Comparison of ENCODE assay signal across 34 cellular contexts in genomic region chr14:99656171-99656570, GRCh38. TPM values are rescaled to one million over a fixed set of nuclear protein-coding genes. Genes with fewer than 3 reads are reported as not detected.
"Had no signal": no experiment of that assay in that cellular context is flagged by ENCODE, and none has a peak within 500 bp of the region (broad histone marks: within the 10 kb centered on the region; RNA-seq: fewer than 3 reads in every experiment).

No MANE protein-coding gene starts in this region.

- H3K27ac ChIP-seq: adrenal gland, body of pancreas, cardiac muscle cell, colonic mucosa, epithelial cell of prostate, esophagus squamous epithelium, gastroesophageal sphincter had no signal

- DNase-seq: activated CD4-positive, alpha-beta memory T cell treated with anti-CD3 and anti-CD28 coated beads for 36 hours; activated CD4-positive, alpha-beta T cell treated with anti-CD3 and anti-CD28 coated beads for 36 hours; activated CD4-positive, alpha-beta T cell treated with anti-CD3 and anti-CD28 coated beads, Interleukin-2, amount 10 ng/mL, durations not matched to agents 24 days and 14 days; activated CD4-positive, CD25-positive, alpha-beta regulatory T cell; activated CD4-positive, CD25-positive, alpha-beta regulatory T cell treated with anti-CD3 and anti-CD28 coated beads, Interleukin-2, amount 50 U/mL, for 72 hours; activated CD8-positive, alpha-beta memory T cell treated with anti-CD3 and anti-CD28 coated beads, Interleukin-2, amount 10 ng/mL, durations not matched to agents 7 days and 5 days; activated CD8-positive, alpha-beta memory T cell treated with anti-CD3 and anti-CD28 coated beads, Interleukin-2, amount 50 U/mL, for 4 hours; activated CD8-positive, alpha-beta T cell treated with anti-CD3 and anti-CD28 coated beads, Interleukin-2, amount 10 ng/mL, durations not matched to agents 7 days and 5 days; activated effector memory CD4-positive, alpha-beta T cell treated with anti-CD3 and anti-CD28 coated beads, Interleukin-2, amount 50 U/mL, for 16 hours; activated naive CD4-positive, alpha-beta T cell treated with anti-CD3 and anti-CD28 coated beads for 36 hours; activated naive CD8-positive, alpha-beta T cell treated with anti-CD3 and anti-CD28 coated beads for 36 hours; activated naive CD8-positive, alpha-beta T cell treated with anti-CD3 and anti-CD28 coated beads, Interleukin-2, amount 50 U/mL, for 24 hours; activated T-cell treated with anti-CD3 and anti-CD28 coated beads, Interleukin-2, amount 50 U/mL, for 1 hour; activated T-cell treated with anti-CD3 and anti-CD28 coated beads, Interleukin-2, amount 50 U/mL, for 48 hours; adrenal gland; amygdala; aorta; body of pancreas; central memory CD4-positive, alpha-beta T cell; cerebellar nuclear complex; colonic mucosa; effector CD8-positive, alpha-beta T cell; esophagus squamous epithelium; foreskin melanocyte; T-helper 1 cell; T-helper 2 cell had no signal

- H3K9me3 ChIP-seq: adrenal gland, body of pancreas, colonic mucosa, esophagus squamous epithelium, gastroesophageal sphincter had no signal

- H3K4me3 ChIP-seq: adrenal gland, body of pancreas, cardiac muscle cell, colonic mucosa, esophagus squamous epithelium, gastroesophageal sphincter had no signal

- H3K4me1 ChIP-seq: colonic mucosa had no signal

- H3K36me3 ChIP-seq: adrenal gland, cardiac muscle cell, colonic mucosa, esophagus squamous epithelium had no signal

- FAIRE-seq: endometrium, endothelial cell of umbilical vein had no signal

- ATAC-seq: activated CD4-positive, alpha-beta T cell treated with anti-CD3 and anti-CD28 coated beads for 36 hours; activated CD8-positive, alpha-beta memory T cell treated with anti-CD3 and anti-CD28 coated beads, Interleukin-2, amount 10 ng/mL, durations not matched to agents 7 days and 5 days; activated CD8-positive, alpha-beta T cell treated with anti-CD3 and anti-CD28 coated beads, Interleukin-2, amount 10 ng/mL, durations not matched to agents 7 days and 5 days; activated naive CD8-positive, alpha-beta T cell treated with anti-CD3 and anti-CD28 coated beads, Interleukin-2, amount 50 U/mL, for 24 hours; body of pancreas; gastroesophageal sphincter had no signal

RNA-seq across cellular contexts. Expression of gene HHIPL1, which starts 11.2 kb away (rescaled TPM):
- total RNA-seq: activated CD4-positive, alpha-beta T cell treated with anti-CD3 and anti-CD28 coated beads, Interleukin-2, amount 10 ng/mL, durations not matched to agents 24 days and 14 days; activated CD8-positive, alpha-beta memory T cell treated with anti-CD3 and anti-CD28 coated beads for 36 hours; activated CD8-positive, alpha-beta T cell treated with anti-CD3 and anti-CD28 coated beads, Interleukin-2, amount 10 ng/mL, durations not matched to agents 7 days and 5 days; activated T-helper 1 cell treated with anti-CD3 and anti-CD28 coated beads, Interleukin-12 subunit alpha, Interleukin-12 subunit beta, Interleukin-2, Interleukin-4 antibody, amounts not matched to agents 30 ng/mL and 10 ng/mL and 1 ng/mL, durations not matched to agents 14 hours and 24 hours and 36 hours; activated T-helper 2 cell treated with anti-CD3 and anti-CD28 coated beads, Interferon-gamma antibody, Interleukin-2, Interleukin-4, amounts not matched to agents 10 μg/mL and 5 μg/mL and 100 μg/mL, durations not matched to agents 14 hours and 24 hours and 36 hours had no signal

RNA-seq across cellular contexts. Expression of gene CYP46A1, which starts 27.9 kb away (rescaled TPM):
- total RNA-seq: activated CD8-positive, alpha-beta T cell treated with anti-CD3 and anti-CD28 coated beads, Interleukin-2, amount 10 ng/mL, durations not matched to agents 7 days and 5 days; activated T-helper 1 cell treated with anti-CD3 and anti-CD28 coated beads, Interleukin-12 subunit alpha, Interleukin-12 subunit beta, Interleukin-2, Interleukin-4 antibody, amounts not matched to agents 30 ng/mL and 10 ng/mL and 1 ng/mL, durations not matched to agents 14 hours and 24 hours and 36 hours; activated T-helper 2 cell treated with anti-CD3 and anti-CD28 coated beads, Interferon-gamma antibody, Interleukin-2, Interleukin-4, amounts not matched to agents 10 μg/mL and 5 μg/mL and 100 μg/mL, durations not matched to agents 14 hours and 24 hours and 36 hours had no signal
